Comparison of ENCODE assay signal across 20 cellular contexts in genomic region chr14:74856366-74856765, GRCh38. TPM values are rescaled to one million over a fixed set of nuclear protein-coding genes. Genes with fewer than 3 reads are reported as not detected.
"Had no signal": no experiment of that assay in that cellular context is flagged by ENCODE, and none has a peak within 500 bp of the region (broad histone marks: within the 10 kb centered on the region; RNA-seq: fewer than 3 reads in every experiment).

No MANE protein-coding gene starts in this region.

- H3K27me3 ChIP-seq: esophagus muscularis mucosa, spleen, tibial nerve, vagina had no signal

- H3K36me3 ChIP-seq: esophagus muscularis mucosa, spleen, tibial nerve, vagina, WERI-Rb-1 had no signal

- ATAC-seq: activated CD8-positive, alpha-beta T cell treated with anti-CD3 and anti-CD28 coated beads for 36 hours; activated T-cell treated with anti-CD3 and anti-CD28 coated beads, Interleukin-2, amount 50 U/mL, for 72 hours; left cardiac atrium; naive thymus-derived CD4-positive, alpha-beta T cell; right cardiac atrium had no signal

- H3K4me3 ChIP-seq: esophagus muscularis mucosa, lung, spleen, tibial nerve, vagina had no signal

- DNase-seq: activated CD4-positive, alpha-beta T cell treated with anti-CD3 and anti-CD28 coated beads for 4 hours; activated CD8-positive, alpha-beta memory T cell treated with anti-CD3 and anti-CD28 coated beads, Interleukin-2, amount 50 U/mL, for 4 hours; activated CD8-positive, alpha-beta T cell treated with anti-CD3 and anti-CD28 coated beads for 36 hours; activated gamma-delta T cell treated with Interleukin-2 at 50 U/mL for 16 hours; activated naive CD8-positive, alpha-beta T cell treated with anti-CD3 and anti-CD28 coated beads, Interleukin-2, amount 10 ng/mL, durations not matched to agents 7 days and 5 days; activated T-cell treated with anti-CD3 and anti-CD28 coated beads, Interleukin-2, amount 50 U/mL, for 72 hours; aorta; foreskin fibroblast; immature natural killer cell; left cardiac atrium; naive thymus-derived CD4-positive, alpha-beta T cell; right cardiac atrium; spleen; stimulated activated CD4-positive, alpha-beta T cell treated with anti-CD3 and anti-CD28 coated beads, Interleukin-1b, Interleukin-23, amount 100 ng/mL, for 48 hours; WERI-Rb-1 had no signal

- H3K9me3 ChIP-seq: esophagus muscularis mucosa, spleen, tibial nerve, vagina had no signal

- H3K27ac ChIP-seq: esophagus muscularis mucosa, spleen, tibial nerve, vagina, WERI-Rb-1 had no signal

RNA-seq across cellular contexts. Expression of gene PROX2, which starts 19.6 kb away (rescaled TPM):
- total RNA-seq: aorta, esophagus muscularis mucosa, left cardiac atrium, right cardiac atrium, subcutaneous adipose tissue, tibial nerve, vagina had no signal
- polyA plus RNA-seq: aorta, right cardiac atrium had no signal
